ENCODE assay signal across 1 cellular context in the genomic region with DNA sequence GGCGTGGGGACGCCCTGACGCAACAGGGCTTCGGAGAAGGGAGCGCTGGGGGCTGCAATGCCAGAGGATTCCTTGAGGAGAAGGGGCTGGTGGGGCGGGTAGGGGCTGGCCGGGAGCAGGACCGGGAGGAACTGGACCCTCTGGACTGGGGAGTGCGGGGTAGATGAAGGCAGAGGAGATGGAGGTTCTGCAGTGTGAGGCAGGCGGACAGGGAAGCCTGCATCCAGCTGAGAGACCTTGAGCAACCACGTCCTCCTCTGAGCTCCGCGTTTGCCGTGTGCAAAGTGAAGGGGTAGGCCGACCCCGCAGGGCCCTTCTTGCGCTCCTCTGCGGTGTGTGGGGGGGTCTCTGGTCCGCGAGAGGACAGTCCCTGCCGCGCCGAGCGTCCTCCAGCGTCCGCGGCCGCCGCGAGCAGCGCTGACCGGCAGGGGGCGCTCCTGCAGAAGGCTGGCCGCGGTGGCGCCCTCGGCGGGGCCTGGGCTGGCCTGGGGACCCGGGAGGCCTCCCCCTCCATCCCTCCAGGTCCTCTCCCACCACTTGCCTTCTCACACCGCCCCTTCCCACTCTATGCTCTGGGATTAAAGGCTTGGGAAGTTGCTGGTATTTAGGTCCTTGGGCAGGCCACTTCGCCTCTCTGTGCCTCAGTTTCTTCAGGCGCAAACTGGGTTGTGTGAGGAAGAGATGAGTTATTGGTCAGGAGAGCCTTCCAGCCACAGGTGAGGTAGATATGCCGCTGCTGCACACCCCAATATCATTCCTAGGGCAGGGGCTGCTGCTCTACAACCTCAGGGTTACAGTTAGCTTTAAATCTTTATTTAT.
TF ChIP-seq lines count a peak whose summit lies in the region.

No MANE protein-coding gene starts in this region.

TF ChIP-seq in HepG2, 621 proteins besides CTCF, POLR2A, EP300 and RAD21 (continued from another document and continues in another):
- TF ChIP-seq USF2 (IDR thresholded peaks at IDR 0.05; ENCODE audit: low read depth, low read length) = no peak
- TF ChIP-seq USF2 (CRISPR knock-in tag; IDR thresholded peaks at IDR 0.05; ENCODE audit: borderline replicate concordance) = no peak
- no peak for TF ChIP-seq ZNF331 (CRISPR knock-in tag; IDR thresholded peaks at IDR 0.05)
- no peak for TF ChIP-seq CREB1 (IDR thresholded peaks at IDR 0.05)
- no peak for TF ChIP-seq CREB1 (CRISPR knock-in tag; IDR thresholded peaks at IDR 0.05)
- TF ChIP-seq ZNF784 (CRISPR knock-in tag; IDR thresholded peaks at IDR 0.05; ENCODE audit: borderline replicate concordance) = no peak
- TF ChIP-seq THAP9 (CRISPR knock-in tag; IDR thresholded peaks at IDR 0.05; ENCODE audit: borderline replicate concordance) = peak; percentile 27; the same call in 1 of the 2 replicates
- TF ChIP-seq ZNF350 (CRISPR knock-in tag; IDR thresholded peaks at IDR 0.05; ENCODE audit: borderline replicate concordance, low read depth) = no peak
- no peak for TF ChIP-seq SMARCC2 (IDR thresholded peaks at IDR 0.05)
- peak; percentile 29; the same call in 1 of the 2 replicates for TF ChIP-seq ZFY (CRISPR knock-in tag; IDR thresholded peaks at IDR 0.05)
- no peak for TF ChIP-seq LBX2 (CRISPR knock-in tag; IDR thresholded peaks at IDR 0.05; ENCODE audit: borderline replicate concordance)
- TF ChIP-seq MTF1 (CRISPR knock-in tag; IDR thresholded peaks at IDR 0.05) = no peak
- 0 out of 2 replicates have a peak, but pooled peaks have one; percentile 43 for TF ChIP-seq PAX8 (CRISPR knock-in tag; IDR thresholded peaks at IDR 0.05; ENCODE audit: borderline replicate concordance)
- no peak for TF ChIP-seq CC2D1A (CRISPR knock-in tag; IDR thresholded peaks at IDR 0.05)
- no peak for TF ChIP-seq SAFB2 (CRISPR knock-in tag; IDR thresholded peaks at IDR 0.05; ENCODE audit: borderline replicate concordance, low read depth)
- no peak for TF ChIP-seq NFATC3 (CRISPR knock-in tag; IDR thresholded peaks at IDR 0.05)
- TF ChIP-seq CHD4 (IDR thresholded peaks at IDR 0.05; ENCODE audit: borderline replicate concordance, low read length) = 0 out of 2 replicates have a peak, but pooled peaks have one; percentile 64
- no peak for TF ChIP-seq SIN3B (IDR thresholded peaks at IDR 0.05; ENCODE audit: low read length)
- TF ChIP-seq ATF5 (CRISPR knock-in tag; IDR thresholded peaks at IDR 0.05; ENCODE audit: low read depth) = 0 out of 2 replicates have a peak, but pooled peaks have one; percentile 25
- TF ChIP-seq GFI1 (CRISPR knock-in tag; IDR thresholded peaks at IDR 0.05; ENCODE audit: borderline replicate concordance) = no peak
- no peak for TF ChIP-seq U2AF2 (IDR thresholded peaks at IDR 0.05; ENCODE audit: low read depth, low read length)
- TF ChIP-seq MZF1 (CRISPR knock-in tag; IDR thresholded peaks at IDR 0.05; ENCODE audit: borderline replicate concordance) = no peak
- TF ChIP-seq, protein P1, sequence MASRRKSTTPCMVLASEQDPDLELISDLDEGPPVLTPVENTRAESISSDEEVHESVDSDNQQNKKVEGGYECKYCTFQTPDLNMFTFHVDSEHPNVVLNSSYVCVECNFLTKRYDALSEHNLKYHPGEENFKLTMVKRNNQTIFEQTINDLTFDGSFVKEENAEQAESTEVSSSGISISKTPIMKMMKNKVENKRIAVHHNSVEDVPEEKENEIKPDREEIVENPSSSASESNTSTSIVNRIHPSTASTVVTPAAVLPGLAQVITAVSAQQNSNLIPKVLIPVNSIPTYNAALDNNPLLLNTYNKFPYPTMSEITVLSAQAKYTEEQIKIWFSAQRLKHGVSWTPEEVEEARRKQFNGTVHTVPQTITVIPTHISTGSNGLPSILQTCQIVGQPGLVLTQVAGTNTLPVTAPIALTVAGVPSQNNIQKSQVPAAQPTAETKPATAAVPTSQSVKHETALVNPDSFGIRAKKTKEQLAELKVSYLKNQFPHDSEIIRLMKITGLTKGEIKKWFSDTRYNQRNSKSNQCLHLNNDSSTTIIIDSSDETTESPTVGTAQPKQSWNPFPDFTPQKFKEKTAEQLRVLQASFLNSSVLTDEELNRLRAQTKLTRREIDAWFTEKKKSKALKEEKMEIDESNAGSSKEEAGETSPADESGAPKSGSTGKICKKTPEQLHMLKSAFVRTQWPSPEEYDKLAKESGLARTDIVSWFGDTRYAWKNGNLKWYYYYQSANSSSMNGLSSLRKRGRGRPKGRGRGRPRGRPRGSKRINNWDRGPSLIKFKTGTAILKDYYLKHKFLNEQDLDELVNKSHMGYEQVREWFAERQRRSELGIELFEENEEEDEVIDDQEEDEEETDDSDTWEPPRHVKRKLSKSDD (CRISPR knock-in tag; IDR thresholded peaks at IDR 0.05; ENCODE audit: low read depth) = no peak
- TF ChIP-seq ZNF3 (CRISPR knock-in tag; IDR thresholded peaks at IDR 0.05) = no peak
- no peak for TF ChIP-seq SMAD9 (CRISPR knock-in tag; IDR thresholded peaks at IDR 0.05)
- no peak for TF ChIP-seq ZNF556 (CRISPR knock-in tag; IDR thresholded peaks at IDR 0.05; ENCODE audit: borderline replicate concordance)
- TF ChIP-seq ZNF33B (CRISPR knock-in tag; IDR thresholded peaks at IDR 0.05) = no peak
- no peak for TF ChIP-seq ZNF17 (CRISPR knock-in tag; IDR thresholded peaks at IDR 0.05)
- no peak for TF ChIP-seq KDM5A (IDR thresholded peaks at IDR 0.05; ENCODE audit: borderline replicate concordance, low read length)
- TF ChIP-seq PRDM10 (CRISPR knock-in tag; IDR thresholded peaks at IDR 0.05; ENCODE audit: low read depth) = no peak
- TF ChIP-seq DPF2 (CRISPR knock-in tag; IDR thresholded peaks at IDR 0.05; ENCODE audit: borderline replicate concordance, low read depth) = no peak
- no peak for TF ChIP-seq REPIN1 (CRISPR knock-in tag; IDR thresholded peaks at IDR 0.05; ENCODE audit: borderline replicate concordance, low read depth)
- TF ChIP-seq HNRNPLL (IDR thresholded peaks at IDR 0.05; ENCODE audit: low read depth, low read length, poor library complexity, severe bottlenecking) = peak; percentile 34
- TF ChIP-seq AKAP8 (CRISPR knock-in tag; IDR thresholded peaks at IDR 0.05) = no peak
- TF ChIP-seq ZNF180 (CRISPR knock-in tag; IDR thresholded peaks at IDR 0.05; ENCODE audit: borderline replicate concordance, low read depth) = no peak
- TF ChIP-seq THAP11 (CRISPR knock-in tag; IDR thresholded peaks at IDR 0.05) = peak; percentile 36; the same call in 1 of the 2 replicates
- peak; percentile 86 for TF ChIP-seq HNRNPK (IDR thresholded peaks at IDR 0.05; ENCODE audit: low read depth, low read length, poor library complexity, severe bottlenecking)
- TF ChIP-seq ZNF747 (CRISPR knock-in tag; IDR thresholded peaks at IDR 0.05; ENCODE audit: borderline replicate concordance) = no peak
- TF ChIP-seq ZNF367 (CRISPR knock-in tag; IDR thresholded peaks at IDR 0.05; ENCODE audit: borderline replicate concordance) = no peak
- TF ChIP-seq ZSCAN29 (CRISPR knock-in tag; conservative IDR thresholded peaks at IDR 0.05) = 0 out of 2 replicates have a peak, but pooled peaks have one; percentile 44
- no peak for TF ChIP-seq ATF7-NPFF (CRISPR knock-in tag; IDR thresholded peaks at IDR 0.05; ENCODE audit: low read depth)
- TF ChIP-seq, protein P2, sequence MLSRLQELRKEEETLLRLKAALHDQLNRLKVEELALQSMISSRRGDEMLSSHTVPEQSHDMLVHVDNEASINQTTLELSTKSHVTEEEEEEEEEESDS (CRISPR knock-in tag; IDR thresholded peaks at IDR 0.05; ENCODE audit: borderline replicate concordance) = no peak
- TF ChIP-seq ZNF441 (CRISPR knock-in tag; IDR thresholded peaks at IDR 0.05; ENCODE audit: borderline replicate concordance) = no peak
- TF ChIP-seq NAIF1 (CRISPR knock-in tag; IDR thresholded peaks at IDR 0.05; ENCODE audit: borderline replicate concordance) = no peak
- TF ChIP-seq ZNF292 (CRISPR knock-in tag; IDR thresholded peaks at IDR 0.05; ENCODE audit: borderline replicate concordance, low read depth) = no peak
- TF ChIP-seq, protein P3, sequence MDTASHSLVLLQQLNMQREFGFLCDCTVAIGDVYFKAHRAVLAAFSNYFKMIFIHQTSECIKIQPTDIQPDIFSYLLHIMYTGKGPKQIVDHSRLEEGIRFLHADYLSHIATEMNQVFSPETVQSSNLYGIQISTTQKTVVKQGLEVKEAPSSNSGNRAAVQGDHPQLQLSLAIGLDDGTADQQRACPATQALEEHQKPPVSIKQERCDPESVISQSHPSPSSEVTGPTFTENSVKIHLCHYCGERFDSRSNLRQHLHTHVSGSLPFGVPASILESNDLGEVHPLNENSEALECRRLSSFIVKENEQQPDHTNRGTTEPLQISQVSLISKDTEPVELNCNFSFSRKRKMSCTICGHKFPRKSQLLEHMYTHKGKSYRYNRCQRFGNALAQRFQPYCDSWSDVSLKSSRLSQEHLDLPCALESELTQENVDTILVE (CRISPR knock-in tag; IDR thresholded peaks at IDR 0.05) = no peak
- no peak for TF ChIP-seq ZNF343 (CRISPR knock-in tag; IDR thresholded peaks at IDR 0.05)
- TF ChIP-seq ZNF383 (CRISPR knock-in tag; IDR thresholded peaks at IDR 0.05; ENCODE audit: borderline replicate concordance) = no peak
- peak; percentile 79 for TF ChIP-seq KDM5B (CRISPR knock-in tag; IDR thresholded peaks at IDR 0.05; ENCODE audit: borderline replicate concordance)
- no peak; the same call in 1 of the 2 replicates for TF ChIP-seq MTA1 (CRISPR knock-in tag; IDR thresholded peaks at IDR 0.05; ENCODE audit: borderline replicate concordance)
- no peak for TF ChIP-seq POGZ (CRISPR knock-in tag; IDR thresholded peaks at IDR 0.05)
- no peak for TF ChIP-seq RARA (CRISPR knock-in tag; IDR thresholded peaks at IDR 0.05)
- no peak for TF ChIP-seq REXO4 (CRISPR knock-in tag; IDR thresholded peaks at IDR 0.05; ENCODE audit: borderline replicate concordance)
